8 cellular contexts compared by ENCODE assay signal in genomic region chr11:64247729-64248531, GRCh38. TPM values are rescaled to one million over a fixed set of nuclear protein-coding genes. Genes with fewer than 3 reads are reported as not detected.
DNase-seq lines count a peak whose midpoint lies in the region; ATAC-seq, FAIRE-seq and TF ChIP-seq lines count a peak whose summit lies in the region.

No MANE protein-coding gene starts in this region.

- peaks cover 39% of the 10 kb centered on the region for H3K4me1 ChIP-seq in HUES64 (ENCODE audit: insufficient read depth, low read length)
- H3K4me1 ChIP-seq in hepatocyte (ENCODE audit: insufficient read depth) = peaks cover 21% of the 10 kb centered on the region
- peaks cover 0 to 3% of the 10 kb centered on the region in 2 donors for H3K4me1 ChIP-seq in small intestine (ENCODE audit: control insufficient read depth in 2 of 2, insufficient read depth in 1 of 2, low read depth in 1 of 2, low read length in 1 of 2)

- peak overlapping the region; percentile 93 for H3K4me3 ChIP-seq in HUES64 (ENCODE audit: low read length)
- H3K4me3 ChIP-seq in hepatocyte = peak overlapping the region; percentile 99
- H3K4me3 ChIP-seq in small intestine (ENCODE audit: low read depth in 1 of 2, low read length in 2 of 2) = peak overlapping the region; percentile 48 to 71

- H3K79me2 ChIP-seq in hepatocyte = peaks cover 32% of the 10 kb centered on the region

- H3K9me3 ChIP-seq in HUES64 (ENCODE audit: insufficient read depth, low read depth, low read length) = no peaks in the 10 kb centered on the region
- no peaks in the 10 kb centered on the region for H3K9me3 ChIP-seq in hepatocyte (ENCODE audit: low read depth)
- no peaks in the 10 kb centered on the region for H3K9me3 ChIP-seq in small intestine (ENCODE audit: control insufficient read depth, low read depth)

- FAIRE-seq in small intestine (lab: Jason Lieb, UNC) = no peak

- H2AFZ ChIP-seq in hepatocyte = peak overlapping the region; percentile 97

- H3K4me3 Mint-ChIP-seq in activated CD8-positive, alpha-beta T cell treated with anti-CD3 and anti-CD28 coated beads for 36 hours = peak overlapping the region; percentile 62

- no peaks in the 10 kb centered on the region for H3K9me3 Mint-ChIP-seq in activated CD8-positive, alpha-beta T cell treated with anti-CD3 and anti-CD28 coated beads for 36 hours

- H4K20me1 ChIP-seq in hepatocyte (ENCODE audit: insufficient read depth, poor library complexity, severe bottlenecking) = peaks cover 4% of the 10 kb centered on the region

- TF ChIP-seq CTCF in activated CD8-positive, alpha-beta T cell treated with anti-CD3 and anti-CD28 coated beads for 36 hours (IDR thresholded peaks at IDR 0.05) = no peak
- TF ChIP-seq CTCF in hepatocyte (IDR thresholded peaks at IDR 0.05; ENCODE audit: poor library complexity) = no peak

- intact Hi-C loops in activated CD8-positive, alpha-beta T cell treated with anti-CD3 and anti-CD28 coated beads for 36 hours (cut with micrococcal nuclease) = loop anchor here (10.0 kb wide), 1 partner anchor 57 kb away; the partner anchor contains the start of genes CATSPERZ and ESRRA

- POLR2A ChIA-PET in activated CD8-positive, alpha-beta T cell treated with anti-CD3 and anti-CD28 coated beads for 36 hours (lab: Charles Lee) = interaction anchor here (1.1 to 10.0 kb wide), 6 partner anchors 16 to 57 kb away, joined by 4 to 132 read pairs (median 4); partner anchors contain the start of genes BAD and FERMT3

- H3K36me3 Mint-ChIP-seq in activated CD8-positive, alpha-beta T cell treated with anti-CD3 and anti-CD28 coated beads for 36 hours (ENCODE audit: low read depth) = peaks cover 22% of the 10 kb centered on the region

- peak overlapping the region; percentile 86 for H3K9ac ChIP-seq in HUES64 (ENCODE audit: low read depth, low read length)

- DNase-seq in activated CD8-positive, alpha-beta T cell treated with anti-CD3 and anti-CD28 coated beads for 36 hours = no peak
- DNase-seq in hepatocyte (ENCODE audit: low spot score) = no peak
- peak; percentile 72 for DNase-seq in small intestine
- DNase-seq in NCI-H446 treated with DMSO at 0.1 percent for 48 hours (lab: John Stamatoyannopoulos, UW) = no peak
- no peak for DNase-seq in mucosa of gallbladder (ENCODE audit: low spot score)

- CTCF ChIA-PET in activated CD8-positive, alpha-beta T cell treated with anti-CD3 and anti-CD28 coated beads for 36 hours (lab: Charles Lee) = interaction anchor here (1.1 to 5.3 kb wide), 4 partner anchors 22 to 56 kb away, joined by 4 to 35 read pairs (median 7); partner anchors contain the start of genes CATSPERZ, NUDT22 and TRPT1

- no peaks in the 10 kb centered on the region for H3K27me3 Mint-ChIP-seq in activated CD8-positive, alpha-beta T cell treated with anti-CD3 and anti-CD28 coated beads for 36 hours

- ATAC-seq in activated CD8-positive, alpha-beta T cell treated with anti-CD3 and anti-CD28 coated beads for 36 hours = no peak
- ATAC-seq in HG02763 (IDR thresholded peaks at IDR 0.05; ENCODE audit: unreplicated experiment) = no peak
- ATAC-seq in GM18870 (IDR thresholded peaks at IDR 0.05; ENCODE audit: unreplicated experiment) = no peak

- H3K27ac ChIP-seq in HUES64 (ENCODE audit: low read depth, low read length) (peak overlapping the region; percentile 96; the same call in 1 of the 2 replicates), hepatocyte (no peak overlapping the region), small intestine (ENCODE audit: low read depth in 1 of 2, low read length in 1 of 2) (peak overlapping the region; percentile 43 to 82)

- 34% methylated on average over 31 of the region's 31 CpGs for WGBS in HUES64
- 40% methylated on average over 31 of the region's 31 CpGs for WGBS in hepatocyte (ENCODE audit: low lambda C conversion rate, missing lambda C conversion rate)
- 15 to 35% (median 25%) methylated on average over 30 to 31 of the region's 31 CpGs for WGBS in small intestine, 3 donors

- no peaks in the 10 kb centered on the region for H3K9me2 ChIP-seq in hepatocyte (replicated peaks; ENCODE audit: insufficient read depth)

- H3K36me3 ChIP-seq in HUES64 (ENCODE audit: insufficient read depth, low read length) = peaks cover 19% of the 10 kb centered on the region
- H3K36me3 ChIP-seq in hepatocyte (replicated peaks; ENCODE audit: insufficient read depth, low read depth) = no peaks in the 10 kb centered on the region
- H3K36me3 ChIP-seq in small intestine (ENCODE audit: control insufficient read depth in 2 of 2, insufficient read depth in 2 of 2, low read length in 2 of 2) = peaks cover 0 to 5% of the 10 kb centered on the region in 2 donors

- H3K27me3 ChIP-seq in HUES64 (ENCODE audit: insufficient read depth, low read length) (no peaks in the 10 kb centered on the region), hepatocyte (no peaks in the 10 kb centered on the region), small intestine (ENCODE audit: control insufficient read depth in 2 of 2, insufficient read depth in 2 of 2, low read length in 2 of 2) (no peaks in the 10 kb centered on the region)

- peak overlapping the region; percentile 100 for H3K4me2 ChIP-seq in hepatocyte

- no peak overlapping the region for H3K27ac Mint-ChIP-seq in activated CD8-positive, alpha-beta T cell treated with anti-CD3 and anti-CD28 coated beads for 36 hours

- H3K4me1 Mint-ChIP-seq in activated CD8-positive, alpha-beta T cell treated with anti-CD3 and anti-CD28 coated beads for 36 hours (ENCODE audit: low read depth) = peaks cover 29% of the 10 kb centered on the region

RNA-seq across cellular contexts. Expression of gene PPP1R14B, which starts 1.2 kb away (rescaled TPM):
- polyA plus RNA-seq in HUES64 (2013, experiment 1 of 2) = 353 TPM
- 328 TPM for polyA plus RNA-seq in HUES64 (2013, experiment 2 of 2)
- total RNA-seq in activated CD8-positive, alpha-beta T cell treated with anti-CD3 and anti-CD28 coated beads for 36 hours = 100 to 1,000 TPM; 285 to 287 TPM
- total RNA-seq in hepatocyte (86.8 and 96.1 TPM in 2 replicates), mucosa of gallbladder (74.7 TPM)
- polyA plus RNA-seq in hepatocyte (222 and 229 TPM in 2 replicates), small intestine (100 to 1,000 TPM; 139 to 161 (median 147) TPM)

RNA-seq across cellular contexts. Expression of gene PLCB3, which starts 3.4 kb away (rescaled TPM):
- polyA plus RNA-seq in HUES64 (2013, experiment 1 of 2) = 44.7 TPM
- polyA plus RNA-seq in HUES64 (2013, experiment 2 of 2) = 41.8 TPM
- 1 to 10 TPM; 8.7 to 9.6 TPM for total RNA-seq in activated CD8-positive, alpha-beta T cell treated with anti-CD3 and anti-CD28 coated beads for 36 hours
- 21.1 and 23.5 TPM in 2 replicates for total RNA-seq in hepatocyte
- polyA plus RNA-seq in hepatocyte = 19.0 and 19.5 TPM in 2 replicates
- polyA plus RNA-seq in small intestine = 100 to 1,000 TPM; 108 to 191 (median 142) TPM
- total RNA-seq in mucosa of gallbladder = 42.4 TPM

RNA-seq across cellular contexts. Expression of gene FKBP2, which starts 7.0 kb away (rescaled TPM):
- polyA plus RNA-seq in HUES64 (2013, experiment 1 of 2) = 59.7 TPM
- polyA plus RNA-seq in HUES64 (2013, experiment 2 of 2) = 70.2 TPM
- total RNA-seq in activated CD8-positive, alpha-beta T cell treated with anti-CD3 and anti-CD28 coated beads for 36 hours = 10 to 100 TPM; 23.5 to 26.9 TPM
- total RNA-seq in hepatocyte = 57.7 and 73.5 TPM in 2 replicates
- 349 and 421 TPM in 2 replicates for polyA plus RNA-seq in hepatocyte
- polyA plus RNA-seq in small intestine = 100 to 1,000 TPM; 199 to 268 (median 227) TPM
- total RNA-seq in mucosa of gallbladder = 120 TPM

RNA-seq across cellular contexts. Expression of gene VEGFB, which starts 13.5 kb away (rescaled TPM):
- polyA plus RNA-seq in HUES64 (2013, experiment 1 of 2) = 27.9 TPM
- 35.6 TPM for polyA plus RNA-seq in HUES64 (2013, experiment 2 of 2)
- 100 to 1,000 TPM in 1 of 2 experiments, 10 to 100 TPM in 1; 86.6 to 104 TPM for total RNA-seq in activated CD8-positive, alpha-beta T cell treated with anti-CD3 and anti-CD28 coated beads for 36 hours
- total RNA-seq in hepatocyte (29.1 and 30.5 TPM in 2 replicates), mucosa of gallbladder (104 TPM)
- polyA plus RNA-seq in hepatocyte (116 and 117 TPM in 2 replicates), small intestine (10 to 100 TPM; 34.8 to 59.7 (median 36.5) TPM)

RNA-seq across cellular contexts. Expression of gene DNAJC4, which starts 17.6 kb away (rescaled TPM):
- polyA plus RNA-seq in HUES64 (2013, experiment 1 of 2) = 14.8 TPM
- polyA plus RNA-seq in HUES64 (2013, experiment 2 of 2) = 23.0 TPM
- total RNA-seq in activated CD8-positive, alpha-beta T cell treated with anti-CD3 and anti-CD28 coated beads for 36 hours = 10 to 100 TPM; 25.8 to 26.1 TPM
- total RNA-seq in hepatocyte (12.8 and 13.4 TPM in 2 replicates), mucosa of gallbladder (62.7 TPM)
- polyA plus RNA-seq in hepatocyte (58.4 and 61.7 TPM in 2 replicates), small intestine (100 to 1,000 TPM in 2 of 3 donors, 10 to 100 TPM in 1; 50.6 to 164 (median 127) TPM)
